1 cellular context compared by ENCODE assay signal in genomic region chr11:62716206-62716605, GRCh38.
TF ChIP-seq lines count a peak whose summit lies in the region.

No MANE protein-coding gene starts in this region.

TF ChIP-seq in A549, 52 proteins besides CTCF, POLR2A, EP300 and RAD21 (continued from another document):
- no peak for TF ChIP-seq CHD4 (IDR thresholded peaks at IDR 0.05; ENCODE audit: borderline replicate concordance)
